Comparison of ENCODE assay signal across 9 cellular contexts in the genomic region with DNA sequence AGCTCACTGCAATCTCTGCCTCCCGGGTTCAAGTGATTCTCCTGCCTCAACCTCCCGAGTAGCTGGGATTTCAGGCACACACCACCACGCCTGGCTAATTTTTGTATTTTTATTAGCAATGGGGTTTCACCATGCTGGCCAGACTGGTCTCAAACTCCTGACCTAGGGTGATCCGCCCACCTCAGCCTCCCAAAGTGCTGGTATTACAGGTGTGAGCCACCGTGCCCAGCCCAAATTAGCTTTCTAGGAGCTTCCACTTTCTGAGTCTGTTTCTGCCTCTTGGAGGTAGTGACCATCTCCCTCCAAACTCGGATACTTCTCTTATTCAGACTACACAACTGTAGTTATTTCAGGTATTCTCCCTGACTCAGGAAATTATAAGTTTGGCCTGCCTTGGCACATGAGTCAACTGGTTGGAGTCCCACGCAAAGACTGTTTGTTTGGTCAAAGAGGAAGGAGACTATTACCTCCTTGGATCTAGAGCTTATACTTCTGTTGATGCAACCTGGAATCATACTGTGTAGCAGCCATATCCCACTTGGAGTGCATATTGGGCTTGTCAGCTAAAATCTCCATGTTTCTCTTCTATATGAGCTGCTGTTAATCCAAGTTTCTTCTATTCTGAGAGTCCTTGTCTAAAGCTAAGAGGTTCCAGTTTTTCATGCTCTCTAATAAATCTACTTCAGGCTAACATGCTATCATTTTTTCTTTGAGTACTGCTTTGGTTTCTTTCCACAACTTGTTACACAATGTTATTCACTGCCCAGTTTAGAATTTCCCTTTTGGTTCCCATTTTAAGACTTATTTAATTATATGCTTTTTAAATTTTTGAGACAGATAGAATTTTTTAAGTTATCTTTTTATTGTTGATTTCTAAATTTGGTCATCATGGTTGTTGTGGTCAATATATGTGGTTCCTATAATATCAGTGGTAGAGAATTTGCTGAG. TPM values are rescaled to one million over a fixed set of nuclear protein-coding genes. Genes with fewer than 3 reads are reported as not detected.
DNase-seq lines count a peak whose midpoint lies in the region; ATAC-seq, FAIRE-seq and TF ChIP-seq lines count a peak whose summit lies in the region.
"Had no signal": no experiment of that assay in that cellular context is flagged by ENCODE, and none has a peak within 500 bp of the region (broad histone marks: within the 10 kb centered on the region; RNA-seq: fewer than 3 reads in every experiment).

No MANE protein-coding gene starts in this region.

- peak overlapping the region in 1 of 2 experiments; percentile 56; a peak in 3 of 6 replicates for H3K27ac ChIP-seq in A549
- H3K27ac ChIP-seq in mammary epithelial cell (ENCODE audit: insufficient read depth, low read depth, low read length): peak overlapping the region; percentile 64

- TF ChIP-seq CTCF in A549 (IDR thresholded peaks at IDR 0.05): no peak
- no peak for TF ChIP-seq CTCF in mammary epithelial cell (conservative IDR thresholded peaks at IDR 0.05 in 1 of 2, IDR thresholded peaks at IDR 0.05 in 1 of 2; ENCODE audit: extremely low read depth in 1 of 2, insufficient read depth in 1 of 2, low read depth in 1 of 2, low read length in 2 of 2)

- H3K4me1 ChIP-seq in A549 (peaks cover 36% of the 10 kb centered on the region), mammary epithelial cell (ENCODE audit: insufficient read depth, low read length) (peaks cover 95% of the 10 kb centered on the region)

- in situ Hi-C loops in mammary epithelial cell (cut with MboI; ENCODE audit: low sequenced_read_pairs in 2 of 2): loop anchor here in 1 of 2 donors (10.0 kb wide), 1 partner anchor 56 kb away; a partner anchor contains a TSS

- peaks cover 5% of the 10 kb centered on the region for H3K36me3 ChIP-seq in mammary epithelial cell (ENCODE audit: insufficient read depth, low read length)

- 79% methylated on average over 7 of the region's 7 CpGs for WGBS in A549 (ENCODE audit: missing lambda C conversion rate)
- WGBS in mammary epithelial cell (ENCODE audit: low coverage, missing lambda C conversion rate): 15% methylated on average over 4 of the region's 7 CpGs

- peaks cover 100% of the 10 kb centered on the region for H3K79me2 ChIP-seq in mammary epithelial cell (ENCODE audit: insufficient read depth, low read length)

- BruUV-seq in mammary epithelial cell (replicated peaks; lab: Mats Ljungman, UMichigan): no TSS peak

- H4K20me1 ChIP-seq in mammary epithelial cell (ENCODE audit: insufficient read depth, low read length): no peaks in the 10 kb centered on the region

- no peaks in the 10 kb centered on the region for H3K9me3 ChIP-seq in A549
- no peaks in the 10 kb centered on the region for H3K9me3 ChIP-seq in mammary epithelial cell (replicated peaks; ENCODE audit: insufficient read depth, low read length)

- H3K9ac ChIP-seq in mammary epithelial cell (ENCODE audit: insufficient read depth, low read length): no peak overlapping the region

- TF ChIP-seq POLR2A in A549 (IDR thresholded peaks at IDR 0.05; ENCODE audit: low read length): no peak

- H2AFZ ChIP-seq in mammary epithelial cell (ENCODE audit: low read depth, low read length): no peak overlapping the region

- TF ChIP-seq RAD21 in A549 (conservative IDR thresholded peaks at IDR 0.05 in 1 of 2, IDR thresholded peaks at IDR 0.05 in 1 of 2): no peak

- intact Hi-C loops in mammary epithelial cell (cut with micrococcal nuclease): no loop called here

- no peak for FAIRE-seq in A549 (lab: Jason Lieb, UNC)

- CTCF ChIA-PET in A549 (lab: Yijun Ruan, JAX): interaction anchor here (0.6 to 3.1 kb wide), 6 partner anchors 40 to 165 kb away, joined by 3 to 25 read pairs (median 4); no protein-coding TSS in a partner anchor
- CTCF ChIA-PET in mammary epithelial cell (lab: Charles Lee; ENCODE audit: low non-redundant PET): no interaction called here

- no peak overlapping the region for H3K4me3 ChIP-seq in A549
- no peak overlapping the region for H3K4me3 ChIP-seq in mammary epithelial cell (replicated peaks in 1 of 3; ENCODE audit: insufficient read depth in 1 of 3, low read depth in 2 of 3, low read length in 3 of 3)

- H3K4me2 ChIP-seq in A549 (no peak overlapping the region), mammary epithelial cell (ENCODE audit: insufficient read depth, low read depth, low read length) (peak overlapping the region; percentile 23)

- ATAC-seq in A549 (peak in 1 of 2 experiments; percentile 11; a peak in 1 of 6 replicates), GM21737 (IDR thresholded peaks at IDR 0.05; ENCODE audit: unreplicated experiment) (no peak), HG03521 (IDR thresholded peaks at IDR 0.05; ENCODE audit: unreplicated experiment) (no peak), GM18858 (IDR thresholded peaks at IDR 0.05; ENCODE audit: unreplicated experiment) (no peak)

- no peak for DNase-seq in A549 (ENCODE audit: low read depth in 1 of 2, low spot score in 1 of 2)
- peak; percentile 14 for DNase-seq in LHCN-M2 (ENCODE audit: low read depth)
- DNase-seq in mammary epithelial cell: peak; percentile 84
- DNase-seq in mesenteric fat pad (ENCODE audit: low spot score): peak; percentile 64
- DNase-seq in OCI-M1 (lab: John Stamatoyannopoulos, UW): no peak
- DNase-seq: KBM-7 had no signal

- dilution Hi-C loops in mammary epithelial cell (cut with HindIII; ENCODE audit: low sequenced_read_pairs): no loop called here

- no peaks in the 10 kb centered on the region for H3K27me3 ChIP-seq in mammary epithelial cell (ENCODE audit: insufficient read depth, low read length)

- POLR2A ChIA-PET in A549 (lab: Yijun Ruan, JAX): interaction anchor here (0.5 to 1.0 kb wide), 2 partner anchors 83 to 118 kb away, joined by 3 to 4 read pairs; a partner anchor contains a TSS

- TF ChIP-seq EP300 in A549 (IDR thresholded peaks at IDR 0.05): no peak

TF ChIP-seq in A549, 52 proteins besides CTCF, POLR2A, EP300 and RAD21:
- peak; percentile 30 for TF ChIP-seq MAFK (IDR thresholded peaks at IDR 0.05; ENCODE audit: partially characterized antibody)
- TF ChIP-seq SMC3 (IDR thresholded peaks at IDR 0.05): no peak

RNA-seq across cellular contexts. Expression of a gene that starts 7.5 kb away (rescaled TPM):
- polyA plus RNA-seq in A549 (2011; rRNA removed): 14.4 and 19.9 TPM in 2 replicates
- 17.9 and 24.6 TPM in 2 replicates for polyA plus RNA-seq in A549 (2012; cell fraction: cytosol; rRNA removed)
- polyA plus RNA-seq in A549 (2012; cell fraction: nucleus; rRNA removed): 37.5 and 40.4 TPM in 2 replicates
- 16.9 to 21.5 TPM (median 19.3 TPM) in 3 replicates for polyA plus RNA-seq in A549 (2017; fragmentation: RNase III; extraction: RNeasy Plus Mini Kit Qiagen cat#74134 plus additional on column Dnase treatment)
- 36.4 and 37.1 TPM in 2 replicates for polyA minus RNA-seq in A549 (2011; rRNA and poly(A)+ RNA removed)
- total RNA-seq in LHCN-M2 (2014; rRNA removed): 13.8 and 14.5 TPM in 2 replicates
- 10.7 TPM for polyA plus RNA-seq in LHCN-M2 (2012)
- total RNA-seq in mammary epithelial cell: 100 to 1,000 TPM in 1 of 2 donors, 10 to 100 TPM in 1; 69.8 to 152 TPM
- polyA plus RNA-seq in mammary epithelial cell: 94.9 TPM
- polyA minus RNA-seq in mammary epithelial cell: 198 TPM
- 85.8 TPM for total RNA-seq in mesenteric fat pad

RNA-seq across cellular contexts. Expression of a gene that starts 52.7 kb away (rescaled TPM):
- polyA plus RNA-seq in A549 (2011; rRNA removed) (32.0 and 33.3 TPM in 2 replicates), A549 (2017; fragmentation: RNase III; extraction: RNeasy Plus Mini Kit Qiagen cat#74134 plus additional on column Dnase treatment) (59.9 to 72.6 TPM (median 60.6 TPM) in 3 replicates), mammary epithelial cell (54.1 TPM)
- polyA plus RNA-seq in A549 (2012; cell fraction: cytosol; rRNA removed): 28.8 and 36.5 TPM in 2 replicates
- 18.9 and 25.4 TPM in 2 replicates for polyA plus RNA-seq in A549 (2012; cell fraction: nucleus; rRNA removed)
- 40.0 and 43.9 TPM in 2 replicates for polyA minus RNA-seq in A549 (2011; rRNA and poly(A)+ RNA removed)
- total RNA-seq in LHCN-M2 (2014; rRNA removed) (50.1 and 62.7 TPM in 2 replicates), mammary epithelial cell (10 to 100 TPM; 71.6 to 81.2 TPM), mesenteric fat pad (39.6 TPM)
- polyA plus RNA-seq in LHCN-M2 (2012): 103 TPM
- polyA minus RNA-seq in mammary epithelial cell: 71.1 TPM

Comparison
In these comparisons a context has a peak if more than half of its experiments do, and no peak if none do; other contexts are left out.
1. DNase-seq: peak in LHCN-M2 (single experiment), mammary epithelial cell (single experiment) and mesenteric fat pad (single experiment); none in A549 (0 of 2) and OCI-M1 (single experiment).